Comparison of ENCODE assay signal across 8 cellular contexts in the genomic region with DNA sequence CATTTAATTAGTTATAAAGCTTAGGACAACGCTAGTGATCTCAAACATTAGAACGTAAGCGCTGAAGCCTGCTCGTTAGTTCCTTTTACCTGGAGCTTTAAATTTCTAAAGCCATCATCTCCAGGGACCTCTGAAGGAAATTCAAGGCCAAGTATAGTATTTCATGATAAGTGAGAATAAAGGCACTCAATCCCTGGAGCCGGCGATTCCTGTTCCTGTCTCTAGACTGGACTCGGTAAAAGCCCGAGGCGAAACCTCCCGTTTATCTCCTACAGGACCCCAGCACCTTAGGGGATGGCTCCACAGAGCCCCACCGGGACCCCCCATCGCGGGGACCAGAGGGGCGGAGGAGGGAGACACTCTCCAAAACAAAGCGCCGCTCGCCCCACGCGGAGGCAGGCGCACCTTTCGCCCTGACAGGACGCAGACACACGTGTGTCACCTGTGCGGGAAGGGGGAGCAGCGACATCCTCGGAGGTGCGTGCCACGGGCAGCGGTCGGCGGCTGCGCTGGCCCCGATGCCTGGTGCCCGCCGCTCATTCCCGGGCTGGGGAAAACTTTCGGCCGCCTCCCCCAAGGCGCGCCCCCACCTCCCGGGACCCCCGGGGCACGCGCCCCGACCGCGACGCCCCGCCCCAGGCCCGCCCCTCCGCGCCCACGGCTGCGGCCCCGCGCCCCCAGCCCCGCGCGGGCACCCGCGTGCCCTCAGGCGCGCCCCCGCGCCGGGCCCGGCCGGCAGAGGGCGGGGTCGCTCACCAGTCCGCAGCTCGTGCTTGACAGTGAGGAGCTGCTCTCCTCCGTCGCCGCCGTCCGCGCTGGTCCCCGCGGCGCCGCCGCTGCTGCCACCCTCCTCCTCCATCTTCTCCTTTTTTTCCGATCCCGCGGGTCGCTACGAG.
DNase-seq lines count a peak whose midpoint lies in the region; ATAC-seq and TF ChIP-seq lines count a peak whose summit lies in the region.

No MANE protein-coding gene starts in this region.

- peak overlapping the region; percentile 86 to 93 for H3K4me3 Mint-ChIP-seq in stimulated activated naive B cell treated with anti-CD40 and anti-IgM and Interleukin-4, amounts not matched to agents 10 μg/mL and 1 μg/mL and 100 μg/mL, for 72 hours

- no peaks in the 10 kb centered on the region for H3K27me3 ChIP-seq in mucosa of stomach (ENCODE audit: control insufficient read depth, insufficient read depth, low read length)

- H3K36me3 ChIP-seq in mucosa of stomach (ENCODE audit: control insufficient read depth, insufficient read depth, low read length), result no peaks in the 10 kb centered on the region

- no peaks in the 10 kb centered on the region for H3K27me3 Mint-ChIP-seq in stimulated activated naive B cell treated with anti-CD40 and anti-IgM and Interleukin-4, amounts not matched to agents 10 μg/mL and 1 μg/mL and 100 μg/mL, for 72 hours

- peak overlapping the region; percentile 85 for H3K27ac Mint-ChIP-seq in stimulated activated naive B cell treated with anti-CD40 and anti-IgM and Interleukin-4, amounts not matched to agents 10 μg/mL and 1 μg/mL and 100 μg/mL, for 72 hours

- peaks cover 0 to 5% of the 10 kb centered on the region in 2 donors for H3K36me3 Mint-ChIP-seq in stimulated activated naive B cell treated with anti-CD40 and anti-IgM and Interleukin-4, amounts not matched to agents 10 μg/mL and 1 μg/mL and 100 μg/mL, for 72 hours

- TF ChIP-seq CTCF in AG10803 (conservative IDR thresholded peaks at IDR 0.05; ENCODE audit: low read length), result no peak
- TF ChIP-seq CTCF in epithelial cell of esophagus (IDR thresholded peaks at IDR 0.05; ENCODE audit: insufficient read depth, low read depth, low read length, missing control alignments), result no peak

- H3K4me3 ChIP-seq in AG10803 (ENCODE audit: low read length) (peak overlapping the region; percentile 82), epithelial cell of esophagus (ENCODE audit: low read length) (peak overlapping the region; percentile 79), mucosa of stomach (ENCODE audit: low read length) (peak overlapping the region; percentile 49)

- ATAC-seq in GM18907 (IDR thresholded peaks at IDR 0.05; ENCODE audit: unreplicated experiment) (peak; percentile 32), HG03280 (IDR thresholded peaks at IDR 0.05; ENCODE audit: unreplicated experiment) (peak; percentile 32)
- peak; percentile 35 to 45 for ATAC-seq in stimulated activated naive B cell treated with anti-CD40 and anti-IgM and Interleukin-4, amounts not matched to agents 10 μg/mL and 1 μg/mL and 100 μg/mL, for 72 hours (replicated peaks)

- H3K9me3 ChIP-seq in mucosa of stomach (ENCODE audit: control insufficient read depth, low read length), result no peaks in the 10 kb centered on the region

- no peak for DNase-seq in AG10803 (ENCODE audit: low read depth)
- peak; percentile 61 for DNase-seq in NCI-H774 (lab: John Stamatoyannopoulos, UW)
- DNase-seq in activated T-cell treated with anti-CD3 and anti-CD28 coated beads for 24 hours (ENCODE audit: low read depth), result peak; percentile 38
- DNase-seq in epithelial cell of esophagus (ENCODE audit: low read depth), result peak; percentile 27
- DNase-seq in stimulated activated naive B cell treated with anti-CD40 and anti-IgM and Interleukin-4, amounts not matched to agents 10 μg/mL and 1 μg/mL and 100 μg/mL, for 72 hours, result peak; percentile 44

- H3K4me1 Mint-ChIP-seq in stimulated activated naive B cell treated with anti-CD40 and anti-IgM and Interleukin-4, amounts not matched to agents 10 μg/mL and 1 μg/mL and 100 μg/mL, for 72 hours, result peaks cover 12 to 26% of the 10 kb centered on the region in 2 donors

- H3K9me3 Mint-ChIP-seq in stimulated activated naive B cell treated with anti-CD40 and anti-IgM and Interleukin-4, amounts not matched to agents 10 μg/mL and 1 μg/mL and 100 μg/mL, for 72 hours, result peaks cover 5 to 6% of the 10 kb centered on the region in 2 donors

- H3K4me1 ChIP-seq in mucosa of stomach (ENCODE audit: control insufficient read depth, insufficient read depth, low read length), result peaks cover 4% of the 10 kb centered on the region

- H3K9ac ChIP-seq in mucosa of stomach (ENCODE audit: low read length), result peak overlapping the region; percentile 73
